Comparison of ENCODE assay signal across 10 cellular contexts in the genomic region with DNA sequence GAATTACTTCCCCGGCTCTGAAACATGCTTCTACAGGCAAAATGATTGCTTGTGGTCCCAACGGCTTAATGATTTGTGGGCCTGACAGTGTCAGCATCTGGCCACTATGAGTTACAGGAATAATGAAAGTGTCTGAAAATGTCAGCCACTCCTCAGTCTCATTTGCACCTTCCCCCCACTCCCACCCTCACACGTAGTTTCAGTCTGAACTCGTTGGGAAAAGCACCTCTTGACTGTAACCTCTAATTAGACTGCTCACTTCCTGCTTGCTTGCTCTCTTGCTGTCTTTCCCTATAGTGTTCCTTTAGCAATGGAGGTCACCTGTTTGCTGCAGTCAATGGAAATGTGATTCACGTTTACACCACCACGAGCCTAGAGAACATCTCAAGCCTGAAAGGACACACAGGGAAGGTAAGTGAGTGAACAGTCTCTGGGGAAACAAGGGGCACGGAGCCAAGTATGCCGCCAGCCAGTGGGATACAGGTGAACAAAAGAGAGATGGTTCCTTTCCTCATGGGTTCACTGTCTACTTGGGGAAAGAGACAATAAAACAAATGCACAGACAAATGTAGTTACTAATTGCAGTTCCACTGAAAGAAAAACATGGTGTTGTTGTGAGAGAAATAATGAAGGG. TPM values are rescaled to one million over a fixed set of nuclear protein-coding genes. Genes with fewer than 3 reads are reported as not detected.
DNase-seq lines count a peak whose midpoint lies in the region; ATAC-seq, FAIRE-seq and TF ChIP-seq lines count a peak whose summit lies in the region.
"Had no signal": no experiment of that assay in that cellular context is flagged by ENCODE, and none has a peak within 500 bp of the region (broad histone marks: within the 10 kb centered on the region; RNA-seq: fewer than 3 reads in every experiment).

No MANE protein-coding gene starts in this region.

- no peak overlapping the region for H2BK15ac ChIP-seq in H1 (ENCODE audit: low read length)

- peak; percentile 68 for ATAC-seq in GM21528 (IDR thresholded peaks at IDR 0.05; ENCODE audit: low FRiP score, unreplicated experiment)
- ATAC-seq: HCT116 had no signal

- no peak overlapping the region for H3K4ac ChIP-seq in H1 (replicated peaks; ENCODE audit: insufficient read length, low read depth, low read length)

- H3K23ac ChIP-seq in H1 (ENCODE audit: insufficient read length) = no peak overlapping the region

- no peak overlapping the region for H2BK20ac ChIP-seq in H1 (ENCODE audit: low read length)

- H3K27me3 ChIP-seq in H1 (replicated peaks in 1 of 4; ENCODE audit: control insufficient read depth in 3 of 4, extremely low read depth in 1 of 4, insufficient read depth in 3 of 4, low read length in 3 of 4) = no peaks in the 10 kb centered on the region; a peak in 1 of 7 replicates
- H3K27me3 ChIP-seq in Karpas-422 (ENCODE audit: low read length) = no peaks in the 10 kb centered on the region; the same call in 1 of the 2 replicates

- H4K5ac ChIP-seq in H1 (ENCODE audit: insufficient read length, low read depth, low read length) = no peak overlapping the region

- CTCF ChIA-PET in H1 (lab: Charles Lee; ENCODE audit: partially characterized antibody) = no interaction called here

- no peak overlapping the region for H2AK5ac ChIP-seq in H1 (ENCODE audit: low read depth, low read length)

- H4K20me1 ChIP-seq in H1 (replicated peaks in 1 of 2; ENCODE audit: control insufficient read depth in 1 of 2, insufficient read depth in 2 of 2, low read length in 2 of 2) = no peaks in the 10 kb centered on the region
- H4K20me1 ChIP-seq in Karpas-422 (ENCODE audit: insufficient read depth, low read depth, low read length) = no peaks in the 10 kb centered on the region

- TF ChIP-seq POLR2A in GM12891 (IDR thresholded peaks at IDR 0.05; ENCODE audit: low read depth, low read length) (no peak), H1 (IDR thresholded peaks at IDR 0.05; ENCODE audit: control extremely low read depth in 1 of 2, low read depth in 2 of 2, low read length in 2 of 2) (no peak)

- H3K18ac ChIP-seq in H1 (ENCODE audit: extremely low read depth, low read length) = no peak overlapping the region

- H3K9me3 ChIP-seq in H1 (ENCODE audit: insufficient read depth in 2 of 2, low read depth in 1 of 2, low read length in 1 of 2) (no peaks in the 10 kb centered on the region), Karpas-422 (ENCODE audit: low read length) (peaks cover 9% of the 10 kb centered on the region; the same call in 1 of the 2 replicates)

- H3K4me3 ChIP-seq in H1 (ENCODE audit: extremely low read depth in 1 of 4, insufficient read depth in 2 of 4, low read depth in 3 of 4, low read length in 4 of 4) = no peak overlapping the region
- H3K4me3 ChIP-seq in Karpas-422 (ENCODE audit: low read length) = no peak overlapping the region

- H3K9ac ChIP-seq in H1 (replicated peaks in 1 of 4; ENCODE audit: extremely low read depth in 1 of 4, low read depth in 3 of 4, low read length in 3 of 4) (no peak overlapping the region), Karpas-422 (ENCODE audit: low read length) (no peak overlapping the region)

- no peak overlapping the region for H3K4me2 ChIP-seq in H1 (ENCODE audit: insufficient read depth in 1 of 2, low read depth in 2 of 2, low read length in 2 of 2)
- no peak overlapping the region for H3K4me2 ChIP-seq in Karpas-422 (ENCODE audit: low read depth, low read length, poor library complexity, severe bottlenecking)

- no peak overlapping the region for H2BK5ac ChIP-seq in H1 (ENCODE audit: low read depth, low read length)

- no peak overlapping the region for H3K14ac ChIP-seq in H1 (ENCODE audit: insufficient read length)

- H4K91ac ChIP-seq in H1 (replicated peaks; ENCODE audit: insufficient read length, low read length) = no peak overlapping the region

- H3K23me2 ChIP-seq in H1 (ENCODE audit: low read depth, low read length) = no peaks in the 10 kb centered on the region; the same call in 1 of the 2 replicates

- no peak overlapping the region for H3K56ac ChIP-seq in H1 (replicated peaks; ENCODE audit: insufficient read length, low read depth, low read length)

- H3K79me1 ChIP-seq in H1 (ENCODE audit: low read depth, low read length) = no peaks in the 10 kb centered on the region

- 90% methylated on average over 8 of the region's 8 CpGs; no CpG with 5 or more reads in 1 of the 2 experiments for WGBS in H1 (ENCODE audit: extremely low coverage in 1 of 2, insufficient coverage in 1 of 2, insufficient read length in 1 of 2, insufficient replicate concordance in 2 of 2, low coverage in 1 of 2, low lambda C conversion rate in 2 of 2, missing lambda C conversion rate in 1 of 2), 2 experiments

- H2AFZ ChIP-seq in H1 (ENCODE audit: low read length) = peak overlapping the region; percentile 48; the same call in 1 of the 2 replicates
- no peak overlapping the region for H2AFZ ChIP-seq in Karpas-422 (ENCODE audit: low read length)

- H4K8ac ChIP-seq in H1 (ENCODE audit: extremely low read depth, insufficient read depth, low read length) = no peak overlapping the region

- no peak overlapping the region for H2BK120ac ChIP-seq in H1 (replicated peaks; ENCODE audit: low read depth, low read length)

- no peaks in the 10 kb centered on the region for H3K79me2 ChIP-seq in H1 (ENCODE audit: control insufficient read depth in 1 of 2, insufficient read depth in 2 of 2, low read length in 2 of 2)
- no peaks in the 10 kb centered on the region for H3K79me2 ChIP-seq in Karpas-422 (ENCODE audit: low read length)

- POLR2A ChIA-PET in H1 (lab: Charles Lee; ENCODE audit: partially characterized antibody) = interaction anchor here (2.3 kb wide), 1 partner anchor 8 kb away, joined by 12 read pairs; no protein-coding TSS in a partner anchor

- DNase-seq in GM12891 (ENCODE audit: insufficient read length, low spot score) = no peak
- DNase-seq in NCI-H1092 treated with DMSO at 0.1 percent for 48 hours (lab: John Stamatoyannopoulos, UW) = peak; percentile 50
- DNase-seq in H1 (ENCODE audit: low read depth in 1 of 2, low spot score in 2 of 2) = no peak
- DNase-seq in GM03348 (ENCODE audit: low spot score) = no peak
- DNase-seq in ecto neural progenitor cell (ENCODE audit: low spot score) = no peak
- no peak for DNase-seq in D341Med (ENCODE audit: low spot score)
- no peak for DNase-seq in Karpas-422

- TF ChIP-seq RAD21 in H1 (IDR thresholded peaks at IDR 0.05 in 1 of 2, conservative IDR thresholded peaks at IDR 0.05 in 1 of 2; ENCODE audit: low read depth in 2 of 2, low read length in 2 of 2) = no peak

- no peak for TF ChIP-seq EP300 in H1 (IDR thresholded peaks at IDR 0.05; ENCODE audit: borderline replicate concordance in 1 of 2, low read depth in 2 of 2, low read length in 2 of 2)

- FAIRE-seq in GM12891 (lab: Jason Lieb, UNC) (peak; percentile 76), H1 (lab: Jason Lieb, UNC) (no peak)

- TF ChIP-seq CTCF in H1 (IDR thresholded peaks at IDR 0.05; ENCODE audit: control extremely low read depth in 1 of 3, insufficient read depth in 1 of 3, low read depth in 1 of 3, low read length in 3 of 3) = no peak

- no peak overlapping the region for H2BK12ac ChIP-seq in H1 (ENCODE audit: low read depth, low read length)

- H3K9me2 ChIP-seq in Karpas-422 (replicated peaks; ENCODE audit: insufficient read depth, low read length) = no peaks in the 10 kb centered on the region

- H3K36me3 ChIP-seq in H1 (ENCODE audit: control insufficient read depth in 2 of 4, insufficient read depth in 4 of 4, low read length in 3 of 4) = no peaks in the 10 kb centered on the region
- H3K36me3 ChIP-seq in Karpas-422 (ENCODE audit: insufficient read depth, low read length) = no peaks in the 10 kb centered on the region

- H3K4me1 ChIP-seq in H1 (replicated peaks in 1 of 4; ENCODE audit: control insufficient read depth in 3 of 4, insufficient read depth in 4 of 4, low read length in 3 of 4) (no peaks in the 10 kb centered on the region), Karpas-422 (ENCODE audit: low read length) (no peaks in the 10 kb centered on the region)

- no peak overlapping the region for H3K27ac ChIP-seq in H1 (ENCODE audit: low read depth, low read length)
- no peak overlapping the region for H3K27ac ChIP-seq in Karpas-422 (ENCODE audit: low read length)

TF ChIP-seq in GM12891, 5 proteins besides CTCF, POLR2A, EP300 and RAD21 (continues in another document):
- TF ChIP-seq TAF1 (IDR thresholded peaks at IDR 0.05; ENCODE audit: low read depth, low read length) = 0 out of 2 replicates have a peak, but pooled peaks have one; percentile 49
- TF ChIP-seq POLR2AphosphoS5 (IDR thresholded peaks at IDR 0.05; ENCODE audit: low read depth, low read length) = peak; percentile 65; the same call in 1 of the 2 replicates

TF ChIP-seq in H1, 55 proteins besides CTCF, POLR2A, EP300 and RAD21 (continues in another document):
- TF ChIP-seq SIN3A (conservative IDR thresholded peaks at IDR 0.05 in 1 of 2, IDR thresholded peaks at IDR 0.05 in 1 of 2; ENCODE audit: low read depth in 1 of 2, low read length in 2 of 2) (no peak), NRF1 (IDR thresholded peaks at IDR 0.05; ENCODE audit: low read depth, low read length) (no peak), HDAC6 (IDR thresholded peaks at IDR 0.05; ENCODE audit: low read depth, low read length) (no peak)

RNA-seq across cellular contexts. Expression of a gene that starts 27.1 kb away (rescaled TPM):
- polyA plus RNA-seq in GM12891 (2012; ENCODE audit: low read depth, missing spikeins) = 4.9 TPM
- total RNA-seq in H1 (2021; fragmentation: NEBNext Ultra II Directional; extraction: Animal tissue kit (Norgen Biotek cat#: 25700)) = 0.23 and 0.80 TPM in 2 replicates
- polyA plus RNA-seq in H1 (2011; rRNA removed) = 0.20 and 0.36 TPM in 2 replicates
- polyA plus RNA-seq in H1 (2011; cell fraction: cytosol; rRNA removed) = 0.21 TPM
- 0.46 TPM for polyA plus RNA-seq in H1 (2011; cell fraction: nucleus; rRNA removed)
- polyA plus RNA-seq in H1 (2012, experiment 1 of 2) = 0.16 to 1.2 TPM (median 0.36 TPM) in 4 replicates
- polyA plus RNA-seq in H1 (2012, experiment 2 of 2) = not detected
- 0.14 TPM for polyA plus RNA-seq in H1 (2013, experiment 1 of 2)
- 0.13 TPM for polyA plus RNA-seq in H1 (2013, experiment 2 of 2)
- polyA minus RNA-seq in H1 (2011; rRNA and poly(A)+ RNA removed) = 0.38 and 0.39 TPM in 2 replicates
- polyA minus RNA-seq in H1 (2011; cell fraction: cytosol; rRNA and poly(A)+ RNA removed) = not detected
- 1.5 TPM for polyA minus RNA-seq in H1 (2011; cell fraction: nucleus; rRNA and poly(A)+ RNA removed)
- total RNA-seq in Karpas-422 (2014; rRNA removed; shearing (Covaris generic); ENCODE audit: low replicate concordance) = not detected in 2 replicates
- total RNA-seq: T-helper 2 cell treated with Interferon-gamma antibody and Interleukin-4, amounts not matched to agents 100 ng/mL and 5 ng/mL, for 36 hours had no signal

RNA-seq across cellular contexts. Expression of a gene that starts 27.1 kb away (rescaled TPM):
- 85.1 TPM for polyA plus RNA-seq in GM12891 (2012; ENCODE audit: low read depth, missing spikeins)
- 102 and 104 TPM in 2 replicates for total RNA-seq in H1 (2021; fragmentation: NEBNext Ultra II Directional; extraction: Animal tissue kit (Norgen Biotek cat#: 25700))
- polyA plus RNA-seq in H1 (2011; rRNA removed) = 31.0 and 46.0 TPM in 2 replicates
- 66.3 TPM for polyA plus RNA-seq in H1 (2011; cell fraction: cytosol; rRNA removed)
- 60.5 TPM for polyA plus RNA-seq in H1 (2011; cell fraction: nucleus; rRNA removed)
- polyA plus RNA-seq in H1 (2012, experiment 1 of 2) = 105 to 125 TPM (median 112 TPM) in 4 replicates
- 34.5 TPM for polyA plus RNA-seq in H1 (2012, experiment 2 of 2)
- 128 TPM for polyA plus RNA-seq in H1 (2013, experiment 1 of 2)
- 128 TPM for polyA plus RNA-seq in H1 (2013, experiment 2 of 2)
- polyA minus RNA-seq in H1 (2011; rRNA and poly(A)+ RNA removed) = 25.7 and 31.5 TPM in 2 replicates
- polyA minus RNA-seq in H1 (2011; cell fraction: cytosol; rRNA and poly(A)+ RNA removed) = 28.8 TPM
- 31.6 TPM for polyA minus RNA-seq in H1 (2011; cell fraction: nucleus; rRNA and poly(A)+ RNA removed)
- 59.5 and 87.6 TPM in 2 replicates for total RNA-seq in Karpas-422 (2014; rRNA removed; shearing (Covaris generic); ENCODE audit: low replicate concordance)
